1 cellular context compared by ENCODE assay signal in genomic region chr11:2825261-2825885, GRCh38.
TF ChIP-seq lines count a peak whose summit lies in the region.

No MANE protein-coding gene starts in this region.

TF ChIP-seq in IMR-90, 13 proteins besides CTCF, POLR2A, EP300 and RAD21:
- TF ChIP-seq MAZ (IDR thresholded peaks at IDR 0.05; ENCODE audit: borderline replicate concordance, low read depth, low read length) (peak; percentile 26; the same call in 1 of the 2 replicates), CHD1 (IDR thresholded peaks at IDR 0.05; ENCODE audit: low read depth, low read length) (no peak)
TF ChIP-seq in IMR-90: peak in this region for 1.
